ENCODE assay signal across 14 cellular contexts in genomic region chr6:170293411-170293844, GRCh38. TPM values are rescaled to one million over a fixed set of nuclear protein-coding genes. Genes with fewer than 3 reads are reported as not detected.
DNase-seq lines count a peak whose midpoint lies in the region; ATAC-seq and TF ChIP-seq lines count a peak whose summit lies in the region.
"Had no signal": no experiment of that assay in that cellular context is flagged by ENCODE, and none has a peak within 500 bp of the region (broad histone marks: within the 10 kb centered on the region; RNA-seq: fewer than 3 reads in every experiment).

No MANE protein-coding gene starts in this region.

- H3F3A ChIP-seq in GM23338 (replicated peaks; ENCODE audit: low read depth) = peaks cover 21% of the 10 kb centered on the region

- H3K4me3 ChIP-seq in GM23338 = peak overlapping the region; percentile 78
- H3K4me3 ChIP-seq: PC-9 had no signal

- peak overlapping the region; percentile 95 for H3K4me2 ChIP-seq in GM23338
- H3K4me2 ChIP-seq: PC-9 had no signal

- peaks cover 52% of the 10 kb centered on the region for H3K4me1 Mint-ChIP-seq in GM23338
- H3K4me1 Mint-ChIP-seq in T-helper 17 cell = peaks cover 38% of the 10 kb centered on the region
- H3K4me1 Mint-ChIP-seq in glutamatergic neuron (ENCODE audit: low read depth, unreplicated experiment) = peaks cover 36% of the 10 kb centered on the region

- H3K9me3 ChIP-seq in T-helper 17 cell (ENCODE audit: control insufficient read depth, low read length, poor library complexity, severe bottlenecking) = no peaks in the 10 kb centered on the region

- peak overlapping the region; percentile 76 for H2AFZ ChIP-seq in GM23338
- H2AFZ ChIP-seq: PC-9 had no signal

- H3K4me1 ChIP-seq in GM23338 (ENCODE audit: insufficient read depth) = peaks cover 46% of the 10 kb centered on the region

- H3K36me3 ChIP-seq in GM23338 (ENCODE audit: insufficient read depth) = no peaks in the 10 kb centered on the region

- DNase-seq in GM23338 (ENCODE audit: low spot score) = no peak
- DNase-seq in T-helper 17 cell = no peak
- no peak for DNase-seq in glutamatergic neuron
- peak; percentile 38 for DNase-seq in retina
- DNase-seq in NCI-H1930 (lab: John Stamatoyannopoulos, UW) = no peak
- no peak for DNase-seq in OCI-M2 (lab: John Stamatoyannopoulos, UW; ENCODE audit: unreplicated experiment)
- DNase-seq: activated CD4-positive, CD25-positive, alpha-beta regulatory T cell treated with anti-CD3 and anti-CD28 coated beads, Interleukin-2, amount 50 U/mL, for 72 hours; cortex of kidney; NCI-H1436 treated with DMSO at 0.1 percent for 48 hours; NCI-H510A; PC-9; stimulated activated CD4-positive, alpha-beta T cell treated with anti-CD3 and anti-CD28 coated beads, Interleukin-2, amount 100 ng/mL, for 24 hours had no signal

- no peaks in the 10 kb centered on the region for H3K9me2 ChIP-seq in GM23338 (ENCODE audit: insufficient read depth)

- TF ChIP-seq CTCF in GM23338 (conservative IDR thresholded peaks at IDR 0.05; ENCODE audit: low read depth in 2 of 2) (no peak), glutamatergic neuron (IDR thresholded peaks at IDR 0.05; ENCODE audit: partially characterized antibody, unreplicated experiment) (no peak)

- H3K4me3 Mint-ChIP-seq in GM23338 (peak overlapping the region; percentile 89), T-helper 17 cell (peak overlapping the region; percentile 55), glutamatergic neuron (ENCODE audit: unreplicated experiment) (peak overlapping the region; percentile 80)

- H3K79me2 ChIP-seq in GM23338 (replicated peaks; ENCODE audit: insufficient read depth) = no peaks in the 10 kb centered on the region

- no peaks in the 10 kb centered on the region for H4K20me1 ChIP-seq in GM23338 (replicated peaks; ENCODE audit: insufficient read depth)

- H3K36me3 Mint-ChIP-seq in GM23338 (ENCODE audit: low read depth) (peaks cover 6% of the 10 kb centered on the region), T-helper 17 cell (ENCODE audit: low read depth) (peaks cover 4% of the 10 kb centered on the region), glutamatergic neuron (ENCODE audit: unreplicated experiment) (peaks cover 4% of the 10 kb centered on the region)

- H3K27ac Mint-ChIP-seq in GM23338 = no peak overlapping the region
- peak overlapping the region; percentile 32 for H3K27ac Mint-ChIP-seq in T-helper 17 cell
- H3K27ac Mint-ChIP-seq in glutamatergic neuron (ENCODE audit: unreplicated experiment) = peak overlapping the region; percentile 72

- H3K27me3 Mint-ChIP-seq in GM23338 (ENCODE audit: insufficient read depth, low read depth, poor library complexity) (peaks cover 69% of the 10 kb centered on the region), T-helper 17 cell (peaks cover 54% of the 10 kb centered on the region), glutamatergic neuron (ENCODE audit: unreplicated experiment) (peaks cover 37% of the 10 kb centered on the region)

- no peak for ATAC-seq in GM23338
- ATAC-seq in T-helper 17 cell = no peak
- ATAC-seq in HG03095 (IDR thresholded peaks at IDR 0.05; ENCODE audit: unreplicated experiment) = no peak
- ATAC-seq in GM18909 (IDR thresholded peaks at IDR 0.05; ENCODE audit: poor library complexity, unreplicated experiment) = no peak

- H3K9me3 Mint-ChIP-seq in GM23338 (peaks cover 7% of the 10 kb centered on the region), glutamatergic neuron (ENCODE audit: unreplicated experiment) (peaks cover 23% of the 10 kb centered on the region)

- peaks cover 78% of the 10 kb centered on the region for H3K27me3 ChIP-seq in GM23338 (ENCODE audit: insufficient read depth)

- H3K27ac ChIP-seq in GM23338 (ENCODE audit: low read depth) = no peak overlapping the region
- H3K27ac ChIP-seq: PC-9 had no signal

TF ChIP-seq in GM23338, 12 proteins besides CTCF, POLR2A, EP300 and RAD21:
- peak; percentile 55 for TF ChIP-seq EZH2 (IDR thresholded peaks at IDR 0.05; ENCODE audit: low read depth, unreplicated experiment)
- TF ChIP-seq ZNF114 (CRISPR knock-in tag; IDR thresholded peaks at IDR 0.05) = no peak
TF ChIP-seq in GM23338: peak in this region for 1.

RNA-seq across cellular contexts. Expression of gene DLL1, which starts 2.5 kb away (rescaled TPM):
- total RNA-seq in GM23338 (2014; rRNA removed; shearing (Covaris generic)) = 4.6 and 4.8 TPM in 2 replicates
- 2.2 and 2.6 TPM in 2 replicates for polyA plus RNA-seq in GM23338 (2016; fragmentation: Nextera tagmentation; extraction: Ambion mirVana)
- total RNA-seq in T-helper 17 cell (1 to 10 TPM; 1.3 to 2.7 TPM), glutamatergic neuron (ENCODE audit: unreplicated experiment) (34.3 TPM)
- total RNA-seq: PC-9 had no signal

RNA-seq across cellular contexts. Expression of gene FAM120B, which starts 13.1 kb away (rescaled TPM):
- total RNA-seq in GM23338 (2014; rRNA removed; shearing (Covaris generic)) = 14.4 and 16.7 TPM in 2 replicates
- polyA plus RNA-seq in GM23338 (2016; fragmentation: Nextera tagmentation; extraction: Ambion mirVana) = 5.8 and 7.2 TPM in 2 replicates
- total RNA-seq in T-helper 17 cell (10 to 100 TPM; 25.1 to 28.1 TPM), glutamatergic neuron (ENCODE audit: unreplicated experiment) (48.3 TPM)
